8 cellular contexts compared by ENCODE assay signal in the genomic region with DNA sequence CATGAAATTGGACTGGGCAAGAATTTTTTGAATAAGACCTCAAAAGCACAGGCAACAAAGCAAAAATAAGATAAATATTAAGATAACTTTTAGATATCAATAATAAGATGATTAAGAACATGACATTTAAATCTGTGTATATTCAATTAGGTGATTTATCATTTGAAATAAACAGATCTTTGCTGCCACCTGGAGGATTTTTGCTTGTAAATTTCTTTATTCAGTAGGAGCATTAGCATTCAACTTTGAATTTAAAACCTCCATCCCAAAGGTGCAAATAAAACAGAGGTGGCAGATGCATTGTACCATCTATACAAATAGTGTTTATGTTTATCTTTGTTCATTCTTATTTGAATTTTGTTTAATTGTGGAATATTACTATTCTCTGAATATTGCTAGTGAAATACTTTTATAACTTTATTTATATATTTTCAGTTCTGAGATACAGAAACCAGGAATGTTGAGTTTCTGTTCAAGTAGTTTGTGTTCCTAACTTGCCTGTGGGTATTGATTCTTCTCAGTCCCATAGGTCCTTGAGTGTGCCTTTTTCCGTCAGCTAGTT.
DNase-seq lines count a peak whose midpoint lies in the region; ATAC-seq, FAIRE-seq and TF ChIP-seq lines count a peak whose summit lies in the region.

No MANE protein-coding gene starts in this region.

- in situ Hi-C loops in astrocyte of the cerebellum (cut with HindIII; ENCODE audit: low sequenced_read_pairs), result loop anchor here (25.0 kb wide), 1 partner anchor 1011 kb away; no protein-coding TSS in a partner anchor

- H3K4me3 ChIP-seq in AG09309 (ENCODE audit: control insufficient read depth, low read depth, low read length), result no peak overlapping the region
- no peak overlapping the region for H3K4me3 ChIP-seq in astrocyte of the cerebellum (ENCODE audit: low read depth, low read length)
- no peak overlapping the region for H3K4me3 ChIP-seq in coronary artery

- DNase-seq in AG09309 (ENCODE audit: low read depth), result no peak
- DNase-seq in GF-D8 (lab: John Stamatoyannopoulos, UW), result peak; percentile 13
- peak; percentile 14 for DNase-seq in NCI-H2107 (lab: John Stamatoyannopoulos, UW)
- DNase-seq in astrocyte of the cerebellum (ENCODE audit: low read depth), result peak; percentile 58
- DNase-seq in coronary artery (ENCODE audit: low spot score), result no peak

- ATAC-seq in GM21423 (IDR thresholded peaks at IDR 0.05; ENCODE audit: unreplicated experiment), result no peak
- no peak for ATAC-seq in HG03521 (IDR thresholded peaks at IDR 0.05; ENCODE audit: unreplicated experiment)

- peak; percentile 96 for FAIRE-seq in islet of Langerhans (lab: Jason Lieb, UNC)

- TF ChIP-seq CTCF in AG09309 (IDR thresholded peaks at IDR 0.05; ENCODE audit: control insufficient read depth, insufficient read depth, low read depth, low read length, missing control alignments), result peak; percentile 5
- TF ChIP-seq CTCF in astrocyte of the cerebellum (IDR thresholded peaks at IDR 0.05; ENCODE audit: low read depth, low read length, missing control alignments), result peak; percentile 5
- no peak for TF ChIP-seq CTCF in coronary artery (IDR thresholded peaks at IDR 0.05)

- no peak overlapping the region for H3K27ac ChIP-seq in coronary artery

Comparison
In these comparisons a context has a peak if more than half of its experiments do, and no peak if none do; other contexts are left out.
1. DNase-seq: peak in GF-D8 (single experiment), NCI-H2107 (single experiment) and astrocyte of the cerebellum (single experiment); none in AG09309 (single experiment) and coronary artery (single experiment).